ENCODE assay signal across 21 cellular contexts in the genomic region with DNA sequence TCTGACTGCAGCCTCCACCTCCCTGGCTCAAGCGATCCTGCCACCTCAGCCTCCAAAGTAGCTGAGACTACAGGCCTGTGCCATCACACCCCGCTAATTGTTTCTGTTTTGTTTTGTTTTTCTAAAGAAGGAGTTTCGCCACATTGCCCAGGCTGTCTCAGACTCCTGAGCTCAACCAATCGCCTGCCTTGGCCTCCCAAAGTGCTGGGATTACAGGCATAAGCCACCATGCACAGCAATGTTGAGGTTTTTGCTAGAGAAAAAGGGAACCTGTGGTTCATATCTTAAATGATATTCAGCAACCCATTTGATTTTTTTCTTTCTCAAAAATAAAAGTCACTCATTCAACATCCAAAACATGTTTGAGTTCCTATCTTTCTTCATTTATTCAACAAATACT. TPM values are rescaled to one million over a fixed set of nuclear protein-coding genes. Genes with fewer than 3 reads are reported as not detected.
DNase-seq lines count a peak whose midpoint lies in the region; ATAC-seq and TF ChIP-seq lines count a peak whose summit lies in the region.
"Had no signal": no experiment of that assay in that cellular context is flagged by ENCODE, and none has a peak within 500 bp of the region (broad histone marks: within the 10 kb centered on the region; RNA-seq: fewer than 3 reads in every experiment).

No MANE protein-coding gene starts in this region.

- TF ChIP-seq POLR2A in NB4 (IDR thresholded peaks at IDR 0.05; ENCODE audit: extremely low read depth, insufficient read length) = no peak

- DNase-seq in NB4 (ENCODE audit: low read depth) (peak; percentile 78), SIG-M5 treated with dmso at 0.1 percent for 504 hours (lab: John Stamatoyannopoulos, UW; ENCODE audit: unreplicated experiment) (peak; percentile 74), renal cortical epithelial cell (ENCODE audit: low read depth) (peak; percentile 14), heart right ventricle (no peak)
- no peak for DNase-seq in stimulated activated CD8-positive, alpha-beta memory T cell treated with anti-CD3 and anti-CD28 coated beads, Interleukin-4, amount 100 ng/mL, for 48 hours
- DNase-seq in central memory CD4-positive, alpha-beta T cell = no peak
- DNase-seq: CD8-positive, alpha-beta T cell; Karpas-422; NCI-H1092; NCI-H1694; NCI-H2107; NCI-H226; NCI-H526 treated with DMSO at 0.1 percent for 48 hours; NK-92 treated with Interleukin-12 subunit alpha and Interleukin-12 subunit beta, amount 100 ng/mL, for 24 hours; T-helper 1 cell had no signal

- H3K36me3 ChIP-seq in heart right ventricle = no peaks in the 10 kb centered on the region
- H3K36me3 ChIP-seq: HAP-1, SJSA1 had no signal

- intact Hi-C loops in heart right ventricle (cut with DNase I) = no loop called here

- WGBS in heart right ventricle, 2 donors = 88 to 89% methylated on average over 4 of the region's 4 CpGs

- peaks cover 0 to 5% (median 0%) of the 10 kb centered on the region in 11 donors for H3K9me3 ChIP-seq in heart right ventricle
- H3K9me3 ChIP-seq: HAP-1 had no signal

- H3K4me1 ChIP-seq in heart right ventricle = peaks cover 0 to 10% (median 0%) of the 10 kb centered on the region in 9 donors
- H3K4me1 ChIP-seq: HAP-1, SJSA1 had no signal

- ATAC-seq in GM18867 (IDR thresholded peaks at IDR 0.05; ENCODE audit: unreplicated experiment) (peak; percentile 44), heart right ventricle (no peak), GM21723 (IDR thresholded peaks at IDR 0.05; ENCODE audit: unreplicated experiment) (no peak)
- ATAC-seq: CD8-positive, alpha-beta T cell; HepG2 had no signal

- no peaks in the 10 kb centered on the region for H3K27me3 ChIP-seq in heart right ventricle

- no peak for TF ChIP-seq CTCF in NB4 (IDR thresholded peaks at IDR 0.05; ENCODE audit: low read depth, low read length)
- TF ChIP-seq CTCF in heart right ventricle (IDR thresholded peaks at IDR 0.05) = no peak

- H3K4me3 ChIP-seq in NB4 (ENCODE audit: low read depth, low read length) = no peak overlapping the region
- H3K4me3 ChIP-seq in heart right ventricle = no peak overlapping the region
- H3K4me3 ChIP-seq: HAP-1, SJSA1 had no signal

- H3K27ac ChIP-seq in heart right ventricle = no peak overlapping the region
- H3K27ac ChIP-seq: SJSA1 had no signal

RNA-seq across cellular contexts. Expression of a gene that starts 20.4 kb away (rescaled TPM):
- total RNA-seq in renal cortical epithelial cell (32.8 and 52.9 TPM in 2 replicates), heart right ventricle (100 to 1,000 TPM in 6 of 10 donors, 10 to 100 TPM in 4; 82.1 to 192 (median 141) TPM)
- polyA plus RNA-seq in heart right ventricle = 10 to 100 TPM; 50.1 to 69.8 TPM

RNA-seq across cellular contexts. Expression of a gene that starts 25.1 kb away (rescaled TPM):
- 10.6 and 20.8 TPM in 2 replicates for total RNA-seq in renal cortical epithelial cell
- 10 to 100 TPM in 9 of 10 donors, 1 to 10 TPM in 1; 8.4 to 45.8 (median 17.9) TPM for total RNA-seq in heart right ventricle
- polyA plus RNA-seq in heart right ventricle = 10 to 100 TPM; 16.2 to 21.6 TPM

RNA-seq across cellular contexts. Expression of a gene that starts 54.7 kb away (rescaled TPM):
- 0.35 and 0.45 TPM in 2 replicates for total RNA-seq in renal cortical epithelial cell
- total RNA-seq in heart right ventricle = 10 to 100 TPM in 5 of 10 donors, 1 to 10 TPM in 5; 4.9 to 16.6 (median 9.6) TPM
- 1 to 10 TPM; 3.6 to 3.7 TPM for polyA plus RNA-seq in heart right ventricle
- total RNA-seq: CD8-positive, alpha-beta T cell; HepG2; RPMI7951; SJSA1 had no signal
- polyA plus RNA-seq: HepG2 had no signal

Comparison
In these comparisons a context has a peak if more than half of its experiments do, and no peak if none do; other contexts are left out.
1. DNase-seq: peak in NB4 (single experiment), SIG-M5 treated with dmso at 0.1 percent for 504 hours (single experiment) and renal cortical epithelial cell (single experiment); none in heart right ventricle (0 of 2), stimulated activated CD8-positive, alpha-beta memory T cell treated with anti-CD3 and anti-CD28 coated beads, Interleukin-4, amount 100 ng/mL, for 48 hours (single experiment) and central memory CD4-positive, alpha-beta T cell (single experiment).